ENCODE assay signal across 8 cellular contexts in genomic region chrX:154490021-154490413, GRCh38. TPM values are rescaled to one million over a fixed set of nuclear protein-coding genes. Genes with fewer than 3 reads are reported as not detected.
DNase-seq lines count a peak whose midpoint lies in the region; ATAC-seq and TF ChIP-seq lines count a peak whose summit lies in the region.

No MANE protein-coding gene starts in this region.

- H3K4me1 Mint-ChIP-seq in activated CD4-positive, alpha-beta T cell treated with anti-CD3 and anti-CD28 coated beads, Interleukin-2, amount 10 ng/mL, durations not matched to agents 24 days and 14 days = peaks cover 15% of the 10 kb centered on the region

- peak overlapping the region; percentile 91 for H3K4me3 Mint-ChIP-seq in activated CD4-positive, alpha-beta T cell treated with anti-CD3 and anti-CD28 coated beads, Interleukin-2, amount 10 ng/mL, durations not matched to agents 24 days and 14 days

- H3K27me3 ChIP-seq in lung (ENCODE audit: control insufficient read depth, insufficient read depth) = no peaks in the 10 kb centered on the region
- H3K27me3 ChIP-seq in thymus (ENCODE audit: control insufficient read depth, insufficient read depth) = no peaks in the 10 kb centered on the region

- ATAC-seq in HG02884 (IDR thresholded peaks at IDR 0.05; ENCODE audit: unreplicated experiment) (peak; percentile 28), lung (ENCODE audit: insufficient read depth, low FRiP score) (peak; percentile 3)

- H3K27ac ChIP-seq in cingulate gyrus (ENCODE audit: low read depth, low read length) (peak overlapping the region; percentile 69), lung (ENCODE audit: low read depth in 1 of 2, low read length in 1 of 2) (peak overlapping the region; percentile 89 to 91), thymus (ENCODE audit: low read depth) (peak overlapping the region; percentile 94)

- 1 to 34% methylated on average over 7 to 19 of the region's 19 CpGs for WGBS in lung, 2 donors
- WGBS in thymus = under 1% methylated on average over 19 of the region's 19 CpGs

- no peaks in the 10 kb centered on the region for H3K9me3 Mint-ChIP-seq in activated CD4-positive, alpha-beta T cell treated with anti-CD3 and anti-CD28 coated beads, Interleukin-2, amount 10 ng/mL, durations not matched to agents 24 days and 14 days

- H3K27ac Mint-ChIP-seq in activated CD4-positive, alpha-beta T cell treated with anti-CD3 and anti-CD28 coated beads, Interleukin-2, amount 10 ng/mL, durations not matched to agents 24 days and 14 days = peak overlapping the region; percentile 86

- H3K36me3 ChIP-seq in lung (ENCODE audit: control insufficient read depth in 2 of 2, insufficient read depth in 2 of 2, low read length in 2 of 2) = no peaks in the 10 kb centered on the region
- H3K36me3 ChIP-seq in thymus (ENCODE audit: control insufficient read depth, insufficient read depth) = peaks cover 12% of the 10 kb centered on the region

- intact Hi-C loops in activated CD4-positive, alpha-beta T cell treated with anti-CD3 and anti-CD28 coated beads, Interleukin-2, amount 10 ng/mL, durations not matched to agents 24 days and 14 days (cut with micrococcal nuclease) = loop anchor here (1.0 to 5.0 kb wide), 4 partner anchors 11 to 53 kb away; partner anchors contain the start of genes FAM3A, GDI1 and LAGE3

- H3K36me3 Mint-ChIP-seq in activated CD4-positive, alpha-beta T cell treated with anti-CD3 and anti-CD28 coated beads, Interleukin-2, amount 10 ng/mL, durations not matched to agents 24 days and 14 days (ENCODE audit: low read depth) = peaks cover 3% of the 10 kb centered on the region

- H3K4me1 ChIP-seq in lung (ENCODE audit: control insufficient read depth in 2 of 2, insufficient read depth in 2 of 2, low read length in 2 of 2) (peaks cover 2 to 5% of the 10 kb centered on the region in 2 donors), thymus (ENCODE audit: control insufficient read depth, insufficient read depth, low read length) (peaks cover 8% of the 10 kb centered on the region)

- H3K4me3 ChIP-seq in lung = peak overlapping the region; percentile 60
- H3K4me3 ChIP-seq in thymus (ENCODE audit: low read length) = peak overlapping the region; percentile 67

- H3K27me3 Mint-ChIP-seq in activated CD4-positive, alpha-beta T cell treated with anti-CD3 and anti-CD28 coated beads, Interleukin-2, amount 10 ng/mL, durations not matched to agents 24 days and 14 days = no peaks in the 10 kb centered on the region

- TF ChIP-seq CTCF in lung (IDR thresholded peaks at IDR 0.05; ENCODE audit: control extremely low read depth, extremely low read depth) = no peak

- H3K9me3 ChIP-seq in lung (ENCODE audit: control insufficient read depth in 2 of 2, insufficient read depth in 1 of 2, low read length in 1 of 2) = peaks cover 0 to 3% of the 10 kb centered on the region in 2 donors
- no peaks in the 10 kb centered on the region for H3K9me3 ChIP-seq in thymus (ENCODE audit: control insufficient read depth)

- peak; percentile 77 for DNase-seq in activated CD4-positive, alpha-beta T cell treated with anti-CD3 and anti-CD28 coated beads, Interleukin-2, amount 10 ng/mL, durations not matched to agents 24 days and 14 days
- DNase-seq in activated CD4-positive, alpha-beta T cell treated with anti-CD3 and anti-CD28 coated beads for 1 hour = no peak
- DNase-seq in RKO (ENCODE audit: low spot score) (peak; percentile 68), lung (ENCODE audit: low spot score) (no peak), SKM-1 treated with dmso at 0.1 percent for 144 hours (lab: John Stamatoyannopoulos, UW; ENCODE audit: unreplicated experiment) (no peak)

RNA-seq across cellular contexts. Expression of gene SLC10A3, which starts 0.4 kb away (rescaled TPM):
- total RNA-seq in activated CD4-positive, alpha-beta T cell treated with anti-CD3 and anti-CD28 coated beads, Interleukin-2, amount 10 ng/mL, durations not matched to agents 24 days and 14 days = 18.2 and 20.8 TPM in 2 replicates
- 10 to 100 TPM; 11.1 to 30.9 TPM for total RNA-seq in lung
- polyA plus RNA-seq in lung = 10 to 100 TPM; 27.3 to 33.0 TPM
- polyA plus RNA-seq in thymus = 21.6 TPM

RNA-seq across cellular contexts. Expression of gene UBL4A, which starts 3.6 kb away (rescaled TPM):
- total RNA-seq in activated CD4-positive, alpha-beta T cell treated with anti-CD3 and anti-CD28 coated beads, Interleukin-2, amount 10 ng/mL, durations not matched to agents 24 days and 14 days = 54.8 and 57.3 TPM in 2 replicates
- total RNA-seq in lung = 10 to 100 TPM; 22.9 to 38.2 TPM
- polyA plus RNA-seq in lung (10 to 100 TPM; 21.3 to 39.6 TPM), thymus (20.7 TPM)

RNA-seq across cellular contexts. Expression of gene LAGE3, which starts 10.9 kb away (rescaled TPM):
- 53.0 and 53.1 TPM in 2 replicates for total RNA-seq in activated CD4-positive, alpha-beta T cell treated with anti-CD3 and anti-CD28 coated beads, Interleukin-2, amount 10 ng/mL, durations not matched to agents 24 days and 14 days
- total RNA-seq in lung = 10 to 100 TPM; 10.3 to 26.4 TPM
- polyA plus RNA-seq in lung (10 to 100 TPM; 21.5 to 32.0 TPM), thymus (17.3 TPM)

RNA-seq across cellular contexts. Expression of gene FAM3A, which starts 26.0 kb away (rescaled TPM):
- 36.5 and 38.0 TPM in 2 replicates for total RNA-seq in activated CD4-positive, alpha-beta T cell treated with anti-CD3 and anti-CD28 coated beads, Interleukin-2, amount 10 ng/mL, durations not matched to agents 24 days and 14 days
- 10 to 100 TPM; 21.5 to 48.6 TPM for total RNA-seq in lung
- 10 to 100 TPM; 43.9 to 61.2 TPM for polyA plus RNA-seq in lung
- 73.4 TPM for polyA plus RNA-seq in thymus

RNA-seq across cellular contexts. Expression of gene PLXNA3, which starts 31.9 kb away (rescaled TPM):
- total RNA-seq in activated CD4-positive, alpha-beta T cell treated with anti-CD3 and anti-CD28 coated beads, Interleukin-2, amount 10 ng/mL, durations not matched to agents 24 days and 14 days = 48.3 and 55.9 TPM in 2 replicates
- 10 to 100 TPM; 17.3 to 61.1 TPM for total RNA-seq in lung
- polyA plus RNA-seq in lung (10 to 100 TPM; 10.2 to 16.1 TPM), thymus (14.3 TPM)

Comparison
In these comparisons a context has a peak if more than half of its experiments do, and no peak if none do; other contexts are left out.
1. DNase-seq: peak in activated CD4-positive, alpha-beta T cell treated with anti-CD3 and anti-CD28 coated beads, Interleukin-2, amount 10 ng/mL, durations not matched to agents 24 days and 14 days (single experiment) and RKO (single experiment); none in activated CD4-positive, alpha-beta T cell treated with anti-CD3 and anti-CD28 coated beads for 1 hour (single experiment), lung (single experiment) and SKM-1 treated with dmso at 0.1 percent for 144 hours (single experiment).
2. Peak in every context shown above with its lines, with median percentiles within 50 percentile points of each other: H3K27ac ChIP-seq.